8 cellular contexts compared by ENCODE assay signal in the genomic region with DNA sequence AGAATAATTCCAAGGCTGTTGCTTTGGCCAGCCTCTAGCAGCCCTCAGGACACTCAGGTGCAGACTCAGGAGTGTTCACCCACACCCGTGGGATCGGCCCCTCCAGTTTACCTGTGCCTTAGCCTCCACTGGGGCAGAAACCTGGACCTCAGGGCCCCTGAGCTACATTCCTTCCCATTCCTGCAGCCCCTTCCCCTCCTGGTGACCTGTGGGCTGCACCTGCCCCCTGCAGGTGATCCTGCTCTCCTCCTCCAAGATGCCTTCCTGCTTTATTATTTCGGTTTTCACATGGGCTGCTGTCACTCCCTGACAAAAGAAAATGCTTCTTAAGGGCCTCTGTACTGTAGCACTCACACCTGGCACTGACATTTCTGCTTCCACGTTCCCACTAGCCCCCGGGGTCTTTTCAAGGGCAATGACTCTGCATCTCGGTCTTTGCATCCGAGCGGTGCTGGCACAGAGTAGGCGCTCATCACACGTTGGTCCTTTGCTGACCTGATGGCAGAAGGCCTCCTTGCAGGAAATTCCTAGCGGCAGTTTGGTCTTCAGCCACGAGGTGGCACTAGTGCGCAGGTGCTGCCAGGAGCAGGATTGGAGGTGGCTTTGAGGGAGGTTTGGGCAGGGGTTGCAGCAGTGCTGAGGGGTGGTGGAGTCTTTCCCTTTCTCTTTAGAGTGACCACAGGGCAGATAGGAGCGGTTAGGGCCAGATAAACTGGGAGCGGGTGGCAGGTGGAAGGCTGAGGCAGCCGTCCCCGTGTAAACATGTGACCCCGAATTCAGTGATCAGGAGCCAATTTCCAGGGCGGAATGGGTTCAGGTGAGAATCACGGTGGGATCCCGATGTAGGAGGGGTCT. TPM values are rescaled to one million over a fixed set of nuclear protein-coding genes. Genes with fewer than 3 reads are reported as not detected.
DNase-seq lines count a peak whose midpoint lies in the region; ATAC-seq and TF ChIP-seq lines count a peak whose summit lies in the region.

No MANE protein-coding gene starts in this region.

- no peaks in the 10 kb centered on the region for H3K79me2 ChIP-seq in GM23338 (replicated peaks; ENCODE audit: insufficient read depth)

- ATAC-seq in GM23338, result peak; percentile 75
- ATAC-seq in activated CD4-positive, alpha-beta T cell treated with anti-CD3 and anti-CD28 coated beads for 36 hours, result peak; percentile 83
- peak; percentile 79 to 89 (median 88) for ATAC-seq in right lobe of liver
- no peak for ATAC-seq in GM21825 (IDR thresholded peaks at IDR 0.05; ENCODE audit: unreplicated experiment)

- 0 out of 2 replicates have a peak, but pooled peaks cover 10% of the 10 kb centered on the region for H3F3A ChIP-seq in GM23338 (replicated peaks; ENCODE audit: low read depth)

- no peak for TF ChIP-seq POLR2A in right lobe of liver (IDR thresholded peaks at IDR 0.05)

- peak; percentile 88 for DNase-seq in AG20443 (ENCODE audit: low spot score)
- peak; percentile 93 for DNase-seq in GM23338 (ENCODE audit: low spot score)
- peak; percentile 18 to 79 for DNase-seq in NCI-H446 (lab: John Stamatoyannopoulos, UW)
- DNase-seq in activated CD4-positive, alpha-beta T cell treated with anti-CD3 and anti-CD28 coated beads for 36 hours, result peak; percentile 85
- DNase-seq in chondrocyte (ENCODE audit: low spot score), result no peak
- DNase-seq in right lobe of liver, result peak; percentile 61 to 71 (median 64)
- DNase-seq in stimulated activated CD8-positive, alpha-beta memory T cell treated with anti-CD3 and anti-CD28 coated beads, Interleukin-12 subunit alpha, Interleukin-12 subunit beta, amount 100 ng/mL, for 1 hour (ENCODE audit: low read depth), result peak; percentile 54

- H3K9me2 ChIP-seq in GM23338 (ENCODE audit: insufficient read depth), result no peaks in the 10 kb centered on the region; the same call in 1 of the 2 replicates

- H3K36me3 Mint-ChIP-seq in GM23338 (ENCODE audit: low read depth) (no peaks in the 10 kb centered on the region), chondrocyte (ENCODE audit: low read depth) (no peaks in the 10 kb centered on the region)
- no peaks in the 10 kb centered on the region for H3K36me3 Mint-ChIP-seq in activated CD4-positive, alpha-beta T cell treated with anti-CD3 and anti-CD28 coated beads for 36 hours (ENCODE audit: low read depth)

- H3K36me3 ChIP-seq in GM23338 (ENCODE audit: insufficient read depth), result no peaks in the 10 kb centered on the region
- H3K36me3 ChIP-seq in right lobe of liver, result no peaks in the 10 kb centered on the region

- no peaks in the 10 kb centered on the region for H4K20me1 ChIP-seq in GM23338 (replicated peaks; ENCODE audit: insufficient read depth)

- peak overlapping the region; percentile 39 for H3K4me3 ChIP-seq in GM23338
- H3K4me3 ChIP-seq in right lobe of liver, result no peak overlapping the region

- H3K4me1 Mint-ChIP-seq in GM23338, result peaks cover 44% of the 10 kb centered on the region
- peaks cover 4% of the 10 kb centered on the region for H3K4me1 Mint-ChIP-seq in activated CD4-positive, alpha-beta T cell treated with anti-CD3 and anti-CD28 coated beads for 36 hours
- no peaks in the 10 kb centered on the region for H3K4me1 Mint-ChIP-seq in chondrocyte (ENCODE audit: low read depth)

- H3K4me2 ChIP-seq in GM23338, result peak overlapping the region; percentile 71

- peak overlapping the region; percentile 57 for H3K4me3 Mint-ChIP-seq in GM23338
- H3K4me3 Mint-ChIP-seq in activated CD4-positive, alpha-beta T cell treated with anti-CD3 and anti-CD28 coated beads for 36 hours, result peak overlapping the region; percentile 1
- H3K4me3 Mint-ChIP-seq in chondrocyte (ENCODE audit: unreplicated experiment), result no peak overlapping the region

- intact Hi-C loops in activated CD4-positive, alpha-beta T cell treated with anti-CD3 and anti-CD28 coated beads for 36 hours (cut with DNase I, micrococcal nuclease), result no loop called here
- intact Hi-C loops in right lobe of liver (cut with DNase I), result no loop called here

- CTCF ChIA-PET in activated CD4-positive, alpha-beta T cell treated with anti-CD3 and anti-CD28 coated beads for 36 hours (lab: Charles Lee), result interaction anchor here (0.6 to 1.6 kb wide), 5 partner anchors 16 to 76 kb away, joined by 3 to 10 read pairs (median 4); no protein-coding TSS in a partner anchor

- H3K27me3 Mint-ChIP-seq in GM23338 (ENCODE audit: insufficient read depth, low read depth, poor library complexity), result peaks cover 19% of the 10 kb centered on the region
- H3K27me3 Mint-ChIP-seq in activated CD4-positive, alpha-beta T cell treated with anti-CD3 and anti-CD28 coated beads for 36 hours, result peaks cover 7% of the 10 kb centered on the region
- H3K27me3 Mint-ChIP-seq in chondrocyte (ENCODE audit: low read depth), result peaks cover 13% of the 10 kb centered on the region

- peak overlapping the region; percentile 94 for H2AFZ ChIP-seq in GM23338

- no peaks in the 10 kb centered on the region for H3K9me3 ChIP-seq in right lobe of liver

- no peaks in the 10 kb centered on the region for H3K27me3 ChIP-seq in GM23338 (ENCODE audit: insufficient read depth)
- no peaks in the 10 kb centered on the region for H3K27me3 ChIP-seq in right lobe of liver

- H3K9me3 Mint-ChIP-seq in GM23338, result no peaks in the 10 kb centered on the region
- H3K9me3 Mint-ChIP-seq in activated CD4-positive, alpha-beta T cell treated with anti-CD3 and anti-CD28 coated beads for 36 hours (ENCODE audit: low read depth), result no peaks in the 10 kb centered on the region
- no peaks in the 10 kb centered on the region for H3K9me3 Mint-ChIP-seq in chondrocyte (ENCODE audit: low read depth)

- TF ChIP-seq CTCF in GM23338 (conservative IDR thresholded peaks at IDR 0.05; ENCODE audit: low read depth in 2 of 2) (peak; percentile 93 to 97), chondrocyte (IDR thresholded peaks at IDR 0.05) (peak; percentile 87), right lobe of liver (IDR thresholded peaks at IDR 0.05) (peak; percentile 62 to 96 (median 87))

- H3K4me1 ChIP-seq in GM23338 (ENCODE audit: insufficient read depth) (peaks cover 23% of the 10 kb centered on the region), right lobe of liver (no peaks in the 10 kb centered on the region)

- H3K27ac Mint-ChIP-seq in GM23338 (peak overlapping the region; percentile 93), chondrocyte (ENCODE audit: unreplicated experiment) (peak overlapping the region; percentile 8)
- peak overlapping the region; percentile 13 for H3K27ac Mint-ChIP-seq in activated CD4-positive, alpha-beta T cell treated with anti-CD3 and anti-CD28 coated beads for 36 hours

- peak overlapping the region; percentile 89 for H3K27ac ChIP-seq in GM23338 (ENCODE audit: low read depth)
- H3K27ac ChIP-seq in right lobe of liver, result no peak overlapping the region

- 11% methylated on average over 15 of the region's 21 CpGs for whole genome bisulfite sequencing in right lobe of liver (ENCODE audit: insufficient coverage, low coverage, low lambda C conversion rate, missing lambda C conversion rate)

- POLR2A ChIA-PET in activated CD4-positive, alpha-beta T cell treated with anti-CD3 and anti-CD28 coated beads for 36 hours (lab: Charles Lee), result no interaction called here

TF ChIP-seq in GM23338, 12 proteins besides CTCF, POLR2A, EP300 and RAD21 (continues in another document):
- no peak for TF ChIP-seq STAT1 (IDR thresholded peaks at IDR 0.05; ENCODE audit: unreplicated experiment)

RNA-seq across cellular contexts. Expression of a gene that starts 25.3 kb away (rescaled TPM):
- 11.9 and 19.6 TPM in 2 replicates for total RNA-seq in GM23338 (2014; rRNA removed; shearing (Covaris generic))
- 7.6 and 8.1 TPM in 2 replicates for polyA plus RNA-seq in GM23338 (2016; fragmentation: Nextera tagmentation; extraction: Ambion mirVana)
- total RNA-seq in activated CD4-positive, alpha-beta T cell treated with anti-CD3 and anti-CD28 coated beads for 36 hours, result 10 to 100 TPM; 32.0 to 36.7 TPM
- total RNA-seq in chondrocyte, result 23.4 to 25.6 TPM (median 24.4 TPM) in 3 replicates
- 1 to 10 TPM; 4.9 to 7.8 (median 6.5) TPM for total RNA-seq in right lobe of liver

Comparison
In these comparisons a context has a peak if more than half of its experiments do, and no peak if none do; other contexts are left out.
1. H3K27ac Mint-ChIP-seq: peak in every context shown above with its lines; median percentile 93 in GM23338; 13 in activated CD4-positive, alpha-beta T cell treated with anti-CD3 and anti-CD28 coated beads for 36 hours; 8 in chondrocyte.